ENCODE assay signal across 9 cellular contexts in the genomic region with DNA sequence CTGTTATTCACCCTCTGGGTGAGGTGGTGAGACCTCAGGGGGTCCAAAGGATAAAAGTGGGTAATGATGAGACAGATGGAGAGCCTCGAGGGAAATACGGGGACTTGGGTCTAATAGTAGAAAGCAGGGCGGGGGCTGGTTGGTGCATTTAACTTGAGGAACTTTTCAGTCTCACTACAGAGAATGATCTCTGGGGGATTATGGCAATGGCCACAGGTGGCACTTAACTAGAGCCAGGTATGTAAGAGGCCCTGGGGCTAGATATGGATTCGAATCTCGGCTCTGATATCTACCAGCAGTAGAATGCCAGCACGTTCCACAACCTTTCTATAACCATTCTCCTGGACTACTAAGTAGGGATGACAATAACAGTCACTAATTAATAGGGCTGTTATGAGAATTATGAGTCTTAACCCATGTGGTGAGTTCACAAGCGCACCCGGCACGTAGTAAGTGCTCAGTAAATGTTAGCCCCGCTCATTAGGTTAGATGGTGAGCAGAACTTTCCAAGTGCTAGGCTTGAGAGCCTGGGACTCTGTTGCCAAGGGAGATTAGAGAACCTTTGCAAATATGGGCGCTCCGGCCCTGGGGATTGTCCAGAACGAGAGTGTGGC. TPM values are rescaled to one million over a fixed set of nuclear protein-coding genes. Genes with fewer than 3 reads are reported as not detected.
DNase-seq lines count a peak whose midpoint lies in the region; ATAC-seq, FAIRE-seq and TF ChIP-seq lines count a peak whose summit lies in the region.
"Had no signal": no experiment of that assay in that cellular context is flagged by ENCODE, and none has a peak within 500 bp of the region (broad histone marks: within the 10 kb centered on the region; RNA-seq: fewer than 3 reads in every experiment).

No MANE protein-coding gene starts in this region.

- H3K9me3 Mint-ChIP-seq in Calu3 (ENCODE audit: low read depth, unreplicated experiment), result no peaks in the 10 kb centered on the region

- peak overlapping the region; percentile 70 for H3K4me3 Mint-ChIP-seq in Calu3 (ENCODE audit: low read depth, unreplicated experiment)

- H3K27ac Mint-ChIP-seq in Calu3 (ENCODE audit: unreplicated experiment), result no peak overlapping the region

- peak overlapping the region; percentile 42; the same call in 1 of the 2 replicates for H3K9ac ChIP-seq in KMS-11

- H3K4me1 Mint-ChIP-seq in Calu3 (ENCODE audit: low read depth, unreplicated experiment), result peaks cover 17% of the 10 kb centered on the region

- H3K9me3 ChIP-seq in effector memory CD4-positive, alpha-beta T cell (ENCODE audit: control insufficient read depth, low read length), result no peaks in the 10 kb centered on the region
- no peaks in the 10 kb centered on the region for H3K9me3 ChIP-seq in ovary

- no peak for TF ChIP-seq EP300 in ovary (IDR thresholded peaks at IDR 0.05)

- DNase-seq in Calu3, result no peak
- no peak for DNase-seq in effector memory CD4-positive, alpha-beta T cell
- no peak for DNase-seq in ovary
- no peak for DNase-seq in RCC 7860 (ENCODE audit: low spot score)
- no peak for DNase-seq in NCI-H446 (lab: John Stamatoyannopoulos, UW)
- DNase-seq in NCI-H1694 (lab: John Stamatoyannopoulos, UW), result no peak
- DNase-seq: NCI-H2081 treated with DMSO at 0.1 percent for 48 hours had no signal

- CTCF ChIA-PET in Calu3 (lab: Charles Lee), result no interaction called here

- no peaks in the 10 kb centered on the region; the same call in 1 of the 2 replicates for H3K79me2 ChIP-seq in KMS-11 (ENCODE audit: insufficient read depth, low read depth)

- ATAC-seq in HG03571 (IDR thresholded peaks at IDR 0.05; ENCODE audit: unreplicated experiment), result no peak

- no peak for TF ChIP-seq CTCF in Calu3 (IDR thresholded peaks at IDR 0.05; ENCODE audit: unreplicated experiment)
- TF ChIP-seq CTCF in KMS-11 (conservative IDR thresholded peaks at IDR 0.05; ENCODE audit: low read depth, low read length), result no peak
- no peak for TF ChIP-seq CTCF in ovary (IDR thresholded peaks at IDR 0.05)

- no peak overlapping the region for H3K4me3 ChIP-seq in KMS-11 (IDR thresholded peaks at IDR 0.05; ENCODE audit: insufficient read depth, low read depth, low read length)
- H3K4me3 ChIP-seq in effector memory CD4-positive, alpha-beta T cell (ENCODE audit: insufficient read depth, low read depth, low read length, poor library complexity, severe bottlenecking), result peak overlapping the region; percentile 63
- H3K4me3 ChIP-seq in ovary, result peak overlapping the region; percentile 60

- intact Hi-C loops in Calu3 (cut with micrococcal nuclease; ENCODE audit: unreplicated experiment), result loop anchor here (10.0 kb wide), 2 partner anchors 617 to 1187 kb away; no protein-coding TSS in a partner anchor
- intact Hi-C loops in ovary (cut with DNase I), result loop anchor here (5.0 to 10.0 kb wide), 6 partner anchors 115 to 727 kb away; no protein-coding TSS in a partner anchor

- 53 to 57% (median 54%) methylated on average over 13 of the region's 13 CpGs for WGBS in ovary, 3 donors

- H3K27ac ChIP-seq in KMS-11, result no peak overlapping the region
- peak overlapping the region; percentile 42 for H3K27ac ChIP-seq in effector memory CD4-positive, alpha-beta T cell (ENCODE audit: insufficient read depth, low read length, poor library complexity, severe bottlenecking)
- peak overlapping the region in 1 of 2 donors; percentile 72 for H3K27ac ChIP-seq in ovary

- H3K27me3 ChIP-seq in KMS-11 (ENCODE audit: insufficient read depth, low read depth) (no peaks in the 10 kb centered on the region), ovary (no peaks in the 10 kb centered on the region)
- H3K27me3 ChIP-seq in effector memory CD4-positive, alpha-beta T cell (replicated peaks; ENCODE audit: control insufficient read depth, insufficient read depth, low read length, poor library complexity, severe bottlenecking), result no peaks in the 10 kb centered on the region

- peaks cover 25% of the 10 kb centered on the region for H3K4me1 ChIP-seq in KMS-11 (ENCODE audit: low read depth, poor library complexity, severe bottlenecking)
- H3K4me1 ChIP-seq in effector memory CD4-positive, alpha-beta T cell (ENCODE audit: control insufficient read depth, insufficient read depth, low read length, poor library complexity, severe bottlenecking), result peaks cover 14% of the 10 kb centered on the region
- H3K4me1 ChIP-seq in ovary (ENCODE audit: insufficient read depth), result peaks cover 1% of the 10 kb centered on the region

- H3K36me3 Mint-ChIP-seq in Calu3 (ENCODE audit: insufficient read depth, unreplicated experiment), result peaks cover 5% of the 10 kb centered on the region

- peak overlapping the region; percentile 47 for H3K4me2 ChIP-seq in KMS-11

- no peak for TF ChIP-seq POLR2A in ovary (IDR thresholded peaks at IDR 0.05)

- H4K20me1 ChIP-seq in KMS-11 (ENCODE audit: insufficient read depth), result no peaks in the 10 kb centered on the region

- H2AFZ ChIP-seq in KMS-11 (ENCODE audit: low read depth), result peak overlapping the region; percentile 86

- H3K36me3 ChIP-seq in KMS-11 (ENCODE audit: insufficient read depth) (no peaks in the 10 kb centered on the region), ovary (no peaks in the 10 kb centered on the region)
- H3K36me3 ChIP-seq in effector memory CD4-positive, alpha-beta T cell (ENCODE audit: control insufficient read depth, insufficient read depth, low read length), result no peaks in the 10 kb centered on the region

- H3K27me3 Mint-ChIP-seq in Calu3 (ENCODE audit: unreplicated experiment), result peaks cover 89% of the 10 kb centered on the region

- no TSS peak for BruUV-seq in Calu3 (replicated peaks; lab: Mats Ljungman, UMichigan)

- FAIRE-seq in RCC 7860 (lab: Jason Lieb, UNC), result no peak

RNA-seq across cellular contexts. Expression of a gene that starts 0.9 kb away (rescaled TPM):
- total RNA-seq in Calu3 (2022) (1.3 and 2.3 TPM in 2 replicates), ovary (10 to 100 TPM in 6 of 7 donors, 1 to 10 TPM in 1; 9.8 to 33.7 (median 19.5) TPM)
- 10 to 100 TPM in 1 of 2 donors, 1 to 10 TPM in 1; 8.2 to 13.9 TPM for polyA plus RNA-seq in ovary
